ENCODE assay signal across 8 cellular contexts in the genomic region with DNA sequence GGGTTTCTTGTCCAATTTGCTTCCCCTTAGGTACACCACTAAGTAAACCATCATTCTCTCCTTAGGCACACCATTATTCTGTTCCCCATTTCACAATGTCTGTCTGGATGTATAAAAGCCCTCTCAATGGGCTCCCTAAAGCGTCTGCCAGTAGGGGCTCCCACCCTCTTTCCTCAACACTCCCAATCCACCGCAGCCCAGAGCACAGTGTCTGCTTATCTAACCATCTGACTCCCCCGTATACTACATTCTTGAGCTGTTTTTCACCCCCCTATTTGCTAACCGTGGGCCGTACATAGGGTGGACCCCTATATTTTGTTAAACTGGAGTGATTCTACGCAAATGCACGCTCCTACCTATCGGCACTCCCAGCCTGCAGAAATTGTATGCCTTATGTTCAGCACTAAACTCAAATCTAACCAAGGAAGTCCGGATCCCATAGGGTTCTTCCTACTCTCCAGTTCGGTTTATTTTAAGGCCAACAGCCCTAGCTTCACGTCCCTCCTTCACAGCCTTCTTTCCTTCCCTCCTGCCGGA. TPM values are rescaled to one million over a fixed set of nuclear protein-coding genes. Genes with fewer than 3 reads are reported as not detected.
A peak's percentile ranks its signal among the peaks of the same experiment; 100 is the strongest.
DNase-seq lines count a peak whose midpoint lies in the region; ATAC-seq and TF ChIP-seq lines count a peak whose summit lies in the region.

No MANE protein-coding gene starts in this region.

- ATAC-seq in GM18517 (IDR thresholded peaks at IDR 0.05; ENCODE audit: unreplicated experiment) (peak; percentile 12), HG03280 (IDR thresholded peaks at IDR 0.05; ENCODE audit: unreplicated experiment) (peak; percentile 2), left colon (peak; percentile 16), HG02981 (IDR thresholded peaks at IDR 0.05; ENCODE audit: unreplicated experiment) (no peak)

- peak overlapping the region; percentile 72 to 100 (median 98) for H3K9ac ChIP-seq in BLaER1 treated with 17β-estradiol and CSF1 and Interleukin-3, amounts not matched to agents 10 nM and 100 nM
- peak overlapping the region; percentile 81 for H3K9ac ChIP-seq in OCI-LY3 (ENCODE audit: low read length)

- H3K4me3 ChIP-seq in BLaER1 treated with 17β-estradiol and CSF1 and Interleukin-3, amounts not matched to agents 10 nM and 100 nM: peak overlapping the region; percentile 65 to 98 (median 88)
- H3K4me3 ChIP-seq in OCI-LY3 (ENCODE audit: low read length) (peak overlapping the region; percentile 97), cardiac fibroblast (replicated peaks in 1 of 2; ENCODE audit: low read depth in 2 of 2, low read length in 2 of 2) (peak overlapping the region; percentile 48 to 58)

- TF ChIP-seq CTCF in OCI-LY3 (IDR thresholded peaks at IDR 0.05; ENCODE audit: low read depth, low read length) (no peak; the same call in 1 of the 2 replicates), cardiac fibroblast (IDR thresholded peaks at IDR 0.05; ENCODE audit: low read depth, low read length) (no peak)

- peak overlapping the region; percentile 78 for H2AFZ ChIP-seq in OCI-LY3 (ENCODE audit: low read depth, low read length)

- H3K36me3 ChIP-seq in BLaER1 treated with 17β-estradiol and CSF1 and Interleukin-3, amounts not matched to agents 10 nM and 100 nM: peaks cover 9 to 28% (median 16%) of the 10 kb centered on the region in 11 experiments
- H3K36me3 ChIP-seq in OCI-LY3 (replicated peaks; ENCODE audit: low read depth, low read length): peaks cover 12% of the 10 kb centered on the region

- no peaks in the 10 kb centered on the region for H3K9me3 ChIP-seq in BLaER1 treated with 17β-estradiol and CSF1 and Interleukin-3, amounts not matched to agents 10 nM and 100 nM (replicated peaks in 1 of 11)
- no peaks in the 10 kb centered on the region for H3K9me3 ChIP-seq in OCI-LY3 (ENCODE audit: insufficient read depth, low read length)

- peaks cover 13 to 42% (median 41%) of the 10 kb centered on the region in 11 experiments; a peak in 21 of 22 replicates for H4K20me1 ChIP-seq in BLaER1 treated with 17β-estradiol and CSF1 and Interleukin-3, amounts not matched to agents 10 nM and 100 nM
- peaks cover 18% of the 10 kb centered on the region for H4K20me1 ChIP-seq in OCI-LY3 (ENCODE audit: insufficient read depth, low read length)

- H3K4me1 ChIP-seq in BLaER1 treated with 17β-estradiol and CSF1 and Interleukin-3, amounts not matched to agents 10 nM and 100 nM: peaks cover 23 to 30% (median 25%) of the 10 kb centered on the region in 10 experiments
- peaks cover 16% of the 10 kb centered on the region for H3K4me1 ChIP-seq in OCI-LY3 (ENCODE audit: low read length)

- peak overlapping the region; percentile 62 to 100 (median 97) for H3K27ac ChIP-seq in BLaER1 treated with 17β-estradiol and CSF1 and Interleukin-3, amounts not matched to agents 10 nM and 100 nM
- H3K27ac ChIP-seq in OCI-LY3 (ENCODE audit: low read length): peak overlapping the region; percentile 34
- H3K27ac ChIP-seq in temporal lobe (ENCODE audit: low read depth, low read length): peak overlapping the region; percentile 70

- intact Hi-C loops in left colon (cut with DNase I, micrococcal nuclease): no loop called here

- peaks cover 32% of the 10 kb centered on the region for H3K79me2 ChIP-seq in OCI-LY3 (ENCODE audit: low read length)

- peak in 1 of 2 donors; percentile 26 for DNase-seq in cardiac fibroblast (ENCODE audit: low read depth in 2 of 2)
- DNase-seq in left colon: peak in 1 of 2 donors; percentile 42

- no peaks in the 10 kb centered on the region for H3K27me3 ChIP-seq in BLaER1 treated with 17β-estradiol and CSF1 and Interleukin-3, amounts not matched to agents 10 nM and 100 nM
- H3K27me3 ChIP-seq in OCI-LY3 (ENCODE audit: low read depth, low read length): peaks cover 11% of the 10 kb centered on the region

- H3K4me2 ChIP-seq in BLaER1 treated with 17β-estradiol and CSF1 and Interleukin-3, amounts not matched to agents 10 nM and 100 nM: peak overlapping the region; percentile 71 to 91 (median 83)
- H3K4me2 ChIP-seq in OCI-LY3 (ENCODE audit: low read length): peak overlapping the region; percentile 68

RNA-seq across cellular contexts. Expression of gene PSMD3, which starts 0.7 kb away (rescaled TPM):
- total RNA-seq in left colon (100 to 1,000 TPM in 1 of 2 donors, 10 to 100 TPM in 1; 97.5 to 109 TPM), temporal lobe (57.5 TPM)

RNA-seq across cellular contexts. Expression of gene GSDMA, which starts 17.1 kb away (rescaled TPM):
- total RNA-seq in left colon (under 1 TPM in 1 of 2 donors, not detected in 1; 0.58 TPM), temporal lobe (under 0.01 TPM)

RNA-seq across cellular contexts. Expression of gene CSF3, which starts 35.3 kb away (rescaled TPM):
- total RNA-seq in left colon: under 1 TPM; 0.20 to 0.67 TPM
- total RNA-seq in temporal lobe: not detected

RNA-seq across cellular contexts. Expression of gene LRRC3C, which starts 52.4 kb away (rescaled TPM):
- total RNA-seq in left colon: not detected
- total RNA-seq in temporal lobe: not detected

RNA-seq across cellular contexts. Expression of gene ORMDL3, which starts 52.5 kb away (rescaled TPM):
- total RNA-seq in left colon (10 to 100 TPM; 63.4 to 68.8 TPM), temporal lobe (27.8 TPM)

Comparison
In these comparisons a context has a peak if more than half of its experiments do, and no peak if none do; other contexts are left out.
1. H3K27ac ChIP-seq: peak in every context shown above with its lines; median percentile 97 in BLaER1 treated with 17β-estradiol and CSF1 and Interleukin-3, amounts not matched to agents 10 nM and 100 nM; 70 in temporal lobe; 34 in OCI-LY3.